Comparison of ENCODE assay signal across 1 cellular context in genomic region chr20:48614593-48615274, GRCh38.
TF ChIP-seq lines count a peak whose summit lies in the region.

No MANE protein-coding gene starts in this region.

TF ChIP-seq in HCT116, 20 proteins besides CTCF, POLR2A, EP300 and RAD21 (continued from another document):
- TF ChIP-seq REST (IDR thresholded peaks at IDR 0.05; ENCODE audit: low read depth) (no peak), SP1 (IDR thresholded peaks at IDR 0.05; ENCODE audit: low read depth) (no peak), ELF1 (IDR thresholded peaks at IDR 0.05; ENCODE audit: borderline replicate concordance, low read depth) (no peak), YY1 (IDR thresholded peaks at IDR 0.05; ENCODE audit: extremely low read depth, insufficient replicate concordance, low read depth, low read length) (no peak), EZH2phosphoT487 (IDR thresholded peaks at IDR 0.05; ENCODE audit: borderline replicate concordance) (no peak)
